ENCODE assay signal across 14 cellular contexts in genomic region chr3:63872135-63872924, GRCh38. TPM values are rescaled to one million over a fixed set of nuclear protein-coding genes. Genes with fewer than 3 reads are reported as not detected.
DNase-seq lines count a peak whose midpoint lies in the region; ATAC-seq and TF ChIP-seq lines count a peak whose summit lies in the region.
"Had no signal": no experiment of that assay in that cellular context is flagged by ENCODE, and none has a peak within 500 bp of the region (broad histone marks: within the 10 kb centered on the region; RNA-seq: fewer than 3 reads in every experiment).

No MANE protein-coding gene starts in this region.

- H3K4me1 Mint-ChIP-seq in naive thymus-derived CD8-positive, alpha-beta T cell = peaks cover 20 to 85% (median 68%) of the 10 kb centered on the region in 4 donors

- in situ Hi-C loops in brain microvascular endothelial cell (cut with HindIII; ENCODE audit: low pct_ligation_motif_present, low sequenced_read_pairs) = no loop called here

- TF ChIP-seq CTCF in brain microvascular endothelial cell (IDR thresholded peaks at IDR 0.05; ENCODE audit: low read depth, low read length, missing control alignments) = no peak
- no peak for TF ChIP-seq CTCF in esophagus squamous epithelium (IDR thresholded peaks at IDR 0.05)

- H3K4me3 Mint-ChIP-seq in naive thymus-derived CD8-positive, alpha-beta T cell = no peak overlapping the region

- no peaks in the 10 kb centered on the region for H3K9me3 ChIP-seq in esophagus squamous epithelium

- H3K27ac ChIP-seq in brain microvascular endothelial cell = no peak overlapping the region
- no peak overlapping the region for H3K27ac ChIP-seq in esophagus squamous epithelium

- H3K9me3 Mint-ChIP-seq in naive thymus-derived CD8-positive, alpha-beta T cell = no peaks in the 10 kb centered on the region

- H3K4me3 ChIP-seq in brain microvascular endothelial cell (ENCODE audit: low read depth, low read length) = no peak overlapping the region
- H3K4me3 ChIP-seq in esophagus squamous epithelium = no peak overlapping the region

- peaks cover 0 to 33% (median 9%) of the 10 kb centered on the region in 3 donors for H3K4me1 ChIP-seq in esophagus squamous epithelium

- no peak for ATAC-seq in naive thymus-derived CD8-positive, alpha-beta T cell
- ATAC-seq in GM21423 (IDR thresholded peaks at IDR 0.05; ENCODE audit: unreplicated experiment) = no peak

- H3K36me3 Mint-ChIP-seq in naive thymus-derived CD8-positive, alpha-beta T cell = peaks cover 0 to 5% (median 4%) of the 10 kb centered on the region in 3 donors

- H3K27me3 ChIP-seq in brain microvascular endothelial cell (replicated peaks) = no peaks in the 10 kb centered on the region
- no peaks in the 10 kb centered on the region for H3K27me3 ChIP-seq in esophagus squamous epithelium

- H3K36me3 ChIP-seq in brain microvascular endothelial cell (replicated peaks) (no peaks in the 10 kb centered on the region), esophagus squamous epithelium (peaks cover 0 to 1% (median 0%) of the 10 kb centered on the region in 3 donors)

- TF ChIP-seq POLR2A in esophagus squamous epithelium (IDR thresholded peaks at IDR 0.05) = no peak

- intact Hi-C loops in esophagus squamous epithelium (cut with DNase I) = no loop called here

- POLR2A ChIA-PET in naive thymus-derived CD8-positive, alpha-beta T cell (lab: Charles Lee) = no interaction called here

- no peaks in the 10 kb centered on the region for H3K27me3 Mint-ChIP-seq in naive thymus-derived CD8-positive, alpha-beta T cell

- DNase-seq in Daoy (ENCODE audit: low read depth) (peak; percentile 67), M059J (ENCODE audit: low read depth) (peak; percentile 86), brain microvascular endothelial cell (peak; percentile 90), myocyte (ENCODE audit: low read depth) (peak; percentile 61), esophagus squamous epithelium (lab: John Stamatoyannopoulos, UW) (no peak)
- no peak for DNase-seq in naive thymus-derived CD8-positive, alpha-beta T cell
- no peak for DNase-seq in stimulated activated CD4-positive, alpha-beta T cell treated with anti-CD3 and anti-CD28 coated beads, Interleukin-2, amount 100 ng/mL, for 48 hours
- DNase-seq: anterior cingulate cortex, GOT3, nucleus accumbens, substantia nigra, T-helper 9 cell had no signal

- H3K27ac Mint-ChIP-seq in naive thymus-derived CD8-positive, alpha-beta T cell = peak overlapping the region in 1 of 10 donors; percentile 17

- whole genome bisulfite sequencing in esophagus squamous epithelium, 2 donors = 71 to 78% methylated on average over 2 of the region's 2 CpGs

RNA-seq across cellular contexts. Expression of gene ATXN7, which starts 8.7 kb away (rescaled TPM):
- total RNA-seq in Daoy (2014; rRNA removed; shearing (Covaris generic)) = 4.8 and 8.4 TPM in 2 replicates
- total RNA-seq in M059J (2014; rRNA removed; shearing (Covaris generic)) = 3.2 and 5.4 TPM in 2 replicates
- total RNA-seq in myocyte (6.9 and 8.7 TPM in 2 replicates), esophagus squamous epithelium (10 to 100 TPM in 3 of 4 donors, 1 to 10 TPM in 1; 6.1 to 28.2 (median 20.2) TPM)
- polyA plus RNA-seq in myocyte (2012) = 6.3 TPM
- 100 to 1,000 TPM; 161 to 162 TPM for total RNA-seq in naive thymus-derived CD8-positive, alpha-beta T cell
- 10 to 100 TPM; 18.0 to 29.8 (median 21.9) TPM for polyA plus RNA-seq in naive thymus-derived CD8-positive, alpha-beta T cell

RNA-seq across cellular contexts. Expression of gene THOC7, which starts 8.7 kb away (rescaled TPM):
- total RNA-seq in Daoy (2014; rRNA removed; shearing (Covaris generic)) = 67.1 and 80.0 TPM in 2 replicates
- 43.6 and 61.4 TPM in 2 replicates for total RNA-seq in M059J (2014; rRNA removed; shearing (Covaris generic))
- total RNA-seq in myocyte = 57.0 and 57.7 TPM in 2 replicates
- polyA plus RNA-seq in myocyte (2012) = 51.9 TPM
- total RNA-seq in naive thymus-derived CD8-positive, alpha-beta T cell = 10 to 100 TPM; 52.2 to 52.5 TPM
- 100 to 1,000 TPM in 1 of 3 donors, 10 to 100 TPM in 2; 79.9 to 116 (median 100.0) TPM for polyA plus RNA-seq in naive thymus-derived CD8-positive, alpha-beta T cell
- 10 to 100 TPM; 50.9 to 86.9 (median 75.9) TPM for total RNA-seq in esophagus squamous epithelium

RNA-seq across cellular contexts. Expression of gene SCAANT1, which starts 39.9 kb away (rescaled TPM):
- total RNA-seq in Daoy (2014; rRNA removed; shearing (Covaris generic)) = not detected in 2 replicates
- not detected in 2 replicates for total RNA-seq in M059J (2014; rRNA removed; shearing (Covaris generic))
- total RNA-seq in myocyte (not detected in 2 replicates), esophagus squamous epithelium (not detected)
- 0.66 TPM for polyA plus RNA-seq in myocyte (2012)
- total RNA-seq in naive thymus-derived CD8-positive, alpha-beta T cell = 1 to 10 TPM in 1 of 2 experiments, not detected in 1; 2.9 TPM
- polyA plus RNA-seq in naive thymus-derived CD8-positive, alpha-beta T cell = not detected
- total RNA-seq: endothelial cell of umbilical vein had no signal
- polyA plus RNA-seq: endothelial cell of umbilical vein had no signal

RNA-seq across cellular contexts. Expression of gene C3orf49, which starts 53.2 kb away (rescaled TPM):
- total RNA-seq in Daoy (2014; rRNA removed; shearing (Covaris generic)) = not detected in 2 replicates
- not detected in 2 replicates for total RNA-seq in M059J (2014; rRNA removed; shearing (Covaris generic))
- total RNA-seq in myocyte (not detected in 2 replicates), esophagus squamous epithelium (not detected)
- polyA plus RNA-seq in myocyte (2012) = 0.11 TPM
- total RNA-seq in naive thymus-derived CD8-positive, alpha-beta T cell = not detected
- polyA plus RNA-seq in naive thymus-derived CD8-positive, alpha-beta T cell = not detected
- total RNA-seq: endothelial cell of umbilical vein had no signal
- polyA plus RNA-seq: endothelial cell of umbilical vein had no signal

Comparison
In these comparisons a context has a peak if more than half of its experiments do, and no peak if none do; other contexts are left out.
1. DNase-seq: peak in Daoy (single experiment), M059J (single experiment), brain microvascular endothelial cell (single experiment) and myocyte (single experiment); none in naive thymus-derived CD8-positive, alpha-beta T cell (0 of 10), stimulated activated CD4-positive, alpha-beta T cell treated with anti-CD3 and anti-CD28 coated beads, Interleukin-2, amount 100 ng/mL, for 48 hours (0 of 2) and esophagus squamous epithelium (single experiment).
2. RNA of gene ATXN7, which starts 8.7 kb away (total RNA-seq): 161 to 162 TPM in naive thymus-derived CD8-positive, alpha-beta T cell; 6.1 to 28.2 TPM in esophagus squamous epithelium, 6.9 to 8.7 TPM in myocyte, 3.2 to 5.4 TPM in M059J and 4.8 to 8.4 TPM in Daoy; every median in the first group is over 4 times any median in the second.